In the genomic region with DNA sequence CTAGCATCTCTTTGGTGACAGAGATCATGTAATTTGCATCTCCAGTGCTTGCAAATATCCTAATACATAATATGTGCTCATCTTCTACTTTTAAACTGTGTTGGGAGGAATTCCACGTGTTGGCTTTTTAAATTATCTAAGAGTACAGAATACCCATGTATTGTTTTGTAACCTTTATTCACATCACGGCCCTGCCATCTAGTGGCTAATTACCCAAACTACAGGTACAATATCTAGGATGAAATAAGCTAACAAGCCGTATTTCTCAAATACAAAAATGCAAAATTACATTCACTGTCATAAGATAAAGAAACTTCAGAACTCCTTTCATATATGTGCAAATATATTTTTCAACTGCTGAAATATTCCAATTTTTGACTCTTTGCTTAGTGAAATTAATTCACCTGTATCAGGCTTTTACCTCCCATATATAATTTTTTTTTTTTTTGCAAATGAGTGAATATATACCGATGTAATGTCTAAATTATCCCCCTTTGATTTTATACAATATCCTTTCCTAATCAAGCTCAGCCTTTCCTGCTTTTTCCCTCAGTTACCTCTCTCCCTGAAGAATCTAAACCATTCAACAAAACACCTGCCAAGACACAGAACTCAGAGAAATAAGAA, we compare ENCODE assay signal across 9 cellular contexts. TPM values are rescaled to one million over a fixed set of nuclear protein-coding genes. Genes with fewer than 3 reads are reported as not detected.
DNase-seq lines count a peak whose midpoint lies in the region; ATAC-seq and TF ChIP-seq lines count a peak whose summit lies in the region.
"Had no signal": no experiment of that assay in that cellular context is flagged by ENCODE, and none has a peak within 500 bp of the region (broad histone marks: within the 10 kb centered on the region; RNA-seq: fewer than 3 reads in every experiment).

No MANE protein-coding gene starts in this region.

- H3K4me3 ChIP-seq in Caco-2 (ENCODE audit: low read depth, low read length) = no peak overlapping the region
- no peak overlapping the region for H3K4me3 ChIP-seq in transverse colon

- intact Hi-C loops in Caco-2 (cut with micrococcal nuclease; ENCODE audit: unreplicated experiment) = loop anchor here (1.0 to 2.0 kb wide), 3 partner anchors 403 to 941 kb away; no protein-coding TSS in a partner anchor
- intact Hi-C loops in transverse colon (cut with DNase I; ENCODE audit: low total_unique reads) = no loop called here

- no peaks in the 10 kb centered on the region for H3K4me1 Mint-ChIP-seq in Caco-2 (ENCODE audit: low read depth, unreplicated experiment)
- H3K4me1 Mint-ChIP-seq in activated CD4-positive, alpha-beta T cell treated with anti-CD3 and anti-CD28 coated beads, Interleukin-2, amount 10 ng/mL, durations not matched to agents 7 days and 5 days = no peaks in the 10 kb centered on the region
- H3K4me1 Mint-ChIP-seq: T-cell had no signal

- CTCF ChIA-PET in Caco-2 (lab: Charles Lee) = interaction anchor here (0.6 to 0.7 kb wide), 4 partner anchors 150 to 941 kb away, joined by 3 to 4 read pairs (median 4); no protein-coding TSS in a partner anchor
- CTCF ChIA-PET in activated CD4-positive, alpha-beta T cell treated with anti-CD3 and anti-CD28 coated beads, Interleukin-2, amount 10 ng/mL, durations not matched to agents 7 days and 5 days (lab: Charles Lee) = interaction anchor here (0.9 to 1.0 kb wide), 2 partner anchors 19 to 21 kb away, joined by 3 to 4 read pairs; no protein-coding TSS in a partner anchor

- no peak for TF ChIP-seq EP300 in transverse colon (IDR thresholded peaks at IDR 0.05; ENCODE audit: low read depth)

- ATAC-seq in GM19463 (IDR thresholded peaks at IDR 0.05; ENCODE audit: unreplicated experiment) (peak; percentile 54), HG03135 (IDR thresholded peaks at IDR 0.05; ENCODE audit: unreplicated experiment) (no peak)
- ATAC-seq: T-cell had no signal

- H3K27me3 Mint-ChIP-seq in Caco-2 (ENCODE audit: insufficient read depth, unreplicated experiment) = peaks cover 23% of the 10 kb centered on the region
- H3K27me3 Mint-ChIP-seq in activated CD4-positive, alpha-beta T cell treated with anti-CD3 and anti-CD28 coated beads, Interleukin-2, amount 10 ng/mL, durations not matched to agents 7 days and 5 days = peaks cover 29% of the 10 kb centered on the region

- H3K36me3 ChIP-seq in Caco-2 (ENCODE audit: control insufficient read depth, insufficient read depth, low read length) = no peaks in the 10 kb centered on the region
- H3K36me3 ChIP-seq in transverse colon = no peaks in the 10 kb centered on the region

- peak in 1 of 2 experiments; percentile 48 for DNase-seq in Caco-2
- peak; percentile 51 for DNase-seq in NCI-H1092 treated with DMSO at 0.1 percent for 48 hours (lab: John Stamatoyannopoulos, UW)
- peak; percentile 35 for DNase-seq in activated CD4-positive, alpha-beta T cell treated with anti-CD3 and anti-CD28 coated beads, Interleukin-2, amount 10 ng/mL, durations not matched to agents 7 days and 5 days
- DNase-seq in iPS-NIHi7 (ENCODE audit: extremely low spot score) = peak; percentile 32
- DNase-seq in transverse colon = peak; percentile 12
- DNase-seq in HPDE6-E6E7 (ENCODE audit: extremely low spot score) = no peak

- no TSS peak for BruUV-seq in Caco-2 (replicated peaks; lab: Mats Ljungman, UMichigan)

- 18 to 21% methylated on average over 4 of the region's 4 CpGs for WGBS in transverse colon (ENCODE audit: low coverage in 1 of 2), 2 donors

- no peak for TF ChIP-seq POLR2A in transverse colon (IDR thresholded peaks at IDR 0.05)

- TF ChIP-seq CTCF in Caco-2 (IDR thresholded peaks at IDR 0.05; ENCODE audit: insufficient read depth in 1 of 2, low read depth in 1 of 2, low read length in 1 of 2, severe bottlenecking in 1 of 2, unreplicated experiment in 1 of 2) (peak; percentile 38 to 76), transverse colon (IDR thresholded peaks at IDR 0.05) (peak; percentile 60 to 68 (median 61))

- POLR2A ChIA-PET in Caco-2 (lab: Charles Lee) = no interaction called here
- POLR2A ChIA-PET in activated CD4-positive, alpha-beta T cell treated with anti-CD3 and anti-CD28 coated beads, Interleukin-2, amount 10 ng/mL, durations not matched to agents 7 days and 5 days (lab: Charles Lee) = no interaction called here

- no peaks in the 10 kb centered on the region for H3K36me3 Mint-ChIP-seq in Caco-2 (ENCODE audit: insufficient read depth, unreplicated experiment)
- peaks cover 3% of the 10 kb centered on the region for H3K36me3 Mint-ChIP-seq in activated CD4-positive, alpha-beta T cell treated with anti-CD3 and anti-CD28 coated beads, Interleukin-2, amount 10 ng/mL, durations not matched to agents 7 days and 5 days (ENCODE audit: low read depth)

- in situ Hi-C loops in transverse colon (cut with MboI; ENCODE audit: low pct_ligation_motif_present in 1 of 4, low pct_unique_long_range_greater_than_20kb in 1 of 4, low sequenced_read_pairs in 3 of 4) = no loop called here

- H3K27ac ChIP-seq in transverse colon = no peak overlapping the region

- H3K4me1 ChIP-seq in Caco-2 (no peaks in the 10 kb centered on the region), transverse colon (no peaks in the 10 kb centered on the region)

- no peak overlapping the region for H3K4me3 Mint-ChIP-seq in Caco-2 (ENCODE audit: unreplicated experiment)
- no peak overlapping the region for H3K4me3 Mint-ChIP-seq in activated CD4-positive, alpha-beta T cell treated with anti-CD3 and anti-CD28 coated beads, Interleukin-2, amount 10 ng/mL, durations not matched to agents 7 days and 5 days
- H3K4me3 Mint-ChIP-seq: T-cell had no signal

- no peak overlapping the region for H3K27ac Mint-ChIP-seq in Caco-2 (ENCODE audit: unreplicated experiment)
- no peak overlapping the region for H3K27ac Mint-ChIP-seq in activated CD4-positive, alpha-beta T cell treated with anti-CD3 and anti-CD28 coated beads, Interleukin-2, amount 10 ng/mL, durations not matched to agents 7 days and 5 days
- H3K27ac Mint-ChIP-seq: T-cell had no signal

- H3K27me3 ChIP-seq in Caco-2 (replicated peaks; ENCODE audit: control insufficient read depth, insufficient read depth, low read length) (no peaks in the 10 kb centered on the region), transverse colon (no peaks in the 10 kb centered on the region)

- H3K9me3 ChIP-seq in Caco-2 = peaks cover 8% of the 10 kb centered on the region
- H3K9me3 ChIP-seq in transverse colon = peaks cover 1 to 4% of the 10 kb centered on the region in 2 donors

- H3K9me3 Mint-ChIP-seq in Caco-2 (ENCODE audit: unreplicated experiment) = no peaks in the 10 kb centered on the region
- H3K9me3 Mint-ChIP-seq in activated CD4-positive, alpha-beta T cell treated with anti-CD3 and anti-CD28 coated beads, Interleukin-2, amount 10 ng/mL, durations not matched to agents 7 days and 5 days = peaks cover 3% of the 10 kb centered on the region

RNA-seq across cellular contexts. Expression of a gene that starts 30.3 kb away (rescaled TPM):
- 47.4 and 50.4 TPM in 2 replicates for total RNA-seq in Caco-2 (2022)
- 10 to 100 TPM; 47.2 to 51.6 TPM for total RNA-seq in activated CD4-positive, alpha-beta T cell treated with anti-CD3 and anti-CD28 coated beads, Interleukin-2, amount 10 ng/mL, durations not matched to agents 7 days and 5 days
- 10 to 100 TPM in 3 of 4 donors, 1 to 10 TPM in 1; 6.4 to 43.8 (median 19.3) TPM for total RNA-seq in transverse colon
